ENCODE assay signal across 4 cellular contexts in the genomic region with DNA sequence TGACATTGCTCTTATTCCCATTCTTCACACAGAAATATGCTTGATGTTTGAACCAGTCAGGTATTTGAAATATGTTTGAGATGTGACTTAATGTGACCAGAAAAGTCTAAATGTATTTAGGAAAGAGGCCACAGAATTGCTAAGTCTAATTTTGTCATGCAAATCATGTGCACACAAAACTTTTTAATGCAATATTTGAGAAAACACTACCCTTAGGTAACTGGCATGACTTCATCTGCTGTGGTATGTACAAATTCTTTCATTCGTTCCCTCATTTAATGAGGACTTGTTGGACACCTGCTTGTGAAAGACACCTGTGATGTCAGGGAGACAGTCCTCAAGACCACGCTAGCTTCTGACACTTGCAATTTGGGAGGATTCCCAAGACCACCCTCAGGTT. TPM values are rescaled to one million over a fixed set of nuclear protein-coding genes. Genes with fewer than 3 reads are reported as not detected.
"Had no signal": no experiment of that assay in that cellular context is flagged by ENCODE, and none has a peak within 500 bp of the region (broad histone marks: within the 10 kb centered on the region; RNA-seq: fewer than 3 reads in every experiment).

No MANE protein-coding gene starts in this region.

- H3K4me3 ChIP-seq: GM12878 had no signal

- DNase-seq: GDM1, GF-D8 had no signal

- ATAC-seq: GM12878 had no signal

RNA-seq across cellular contexts. Expression of gene SLC46A2, which starts 21.1 kb away (rescaled TPM):
- total RNA-seq: G401, GM12878 had no signal
- polyA plus RNA-seq: GM12878 had no signal
